In the genomic region with DNA sequence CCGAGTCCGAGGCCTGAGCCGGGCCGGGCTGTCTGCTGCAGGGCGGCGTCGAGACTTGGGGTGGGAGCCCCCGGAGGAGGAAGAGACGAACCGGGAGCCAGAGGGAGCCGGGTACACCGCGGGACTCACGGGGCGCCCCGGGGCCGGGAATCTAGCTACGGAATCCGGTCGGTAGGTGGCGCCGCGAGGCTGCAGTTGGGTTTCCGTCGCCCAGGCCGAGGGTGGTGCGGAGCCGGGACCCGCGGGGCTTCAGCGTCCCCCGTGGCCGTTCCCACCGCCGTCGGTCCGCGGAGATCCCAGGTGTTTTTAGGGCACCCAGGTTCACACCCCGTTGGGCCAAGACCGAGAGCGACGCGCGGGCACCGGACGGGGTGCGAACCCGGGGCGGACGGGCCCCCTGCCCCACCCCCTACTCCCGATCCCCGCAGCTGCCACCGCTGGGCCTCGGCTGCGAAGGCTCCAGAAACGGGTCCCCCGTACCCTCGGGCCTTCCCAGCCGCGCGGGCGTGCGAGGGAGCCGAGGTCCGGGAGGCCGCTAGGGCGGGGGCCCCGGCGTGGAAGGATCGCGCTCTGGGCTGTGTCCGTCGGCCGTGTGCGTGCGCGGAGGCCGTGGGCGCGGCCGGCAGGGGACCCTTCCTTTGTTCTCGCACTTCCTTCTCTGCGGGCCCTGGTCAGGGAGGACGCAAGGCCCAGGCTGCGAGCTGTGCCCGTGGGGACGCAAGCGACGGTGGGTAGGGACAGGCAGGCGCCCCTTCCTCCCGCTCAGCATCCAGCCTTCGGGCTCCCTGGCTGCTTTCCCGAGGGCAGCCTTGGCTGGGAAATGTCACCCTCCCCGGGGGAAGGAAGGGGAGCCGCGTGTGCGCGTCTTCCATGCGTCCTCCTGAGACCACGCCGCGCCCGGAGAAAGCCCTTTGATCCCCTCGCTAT, we compare ENCODE assay signal across 1 cellular context.
TF ChIP-seq lines count a peak whose summit lies in the region.

No MANE protein-coding gene starts in this region.

TF ChIP-seq in K562, 482 proteins besides CTCF, POLR2A, EP300 and RAD21 (continued from another document):
- TF ChIP-seq, protein P1, sequence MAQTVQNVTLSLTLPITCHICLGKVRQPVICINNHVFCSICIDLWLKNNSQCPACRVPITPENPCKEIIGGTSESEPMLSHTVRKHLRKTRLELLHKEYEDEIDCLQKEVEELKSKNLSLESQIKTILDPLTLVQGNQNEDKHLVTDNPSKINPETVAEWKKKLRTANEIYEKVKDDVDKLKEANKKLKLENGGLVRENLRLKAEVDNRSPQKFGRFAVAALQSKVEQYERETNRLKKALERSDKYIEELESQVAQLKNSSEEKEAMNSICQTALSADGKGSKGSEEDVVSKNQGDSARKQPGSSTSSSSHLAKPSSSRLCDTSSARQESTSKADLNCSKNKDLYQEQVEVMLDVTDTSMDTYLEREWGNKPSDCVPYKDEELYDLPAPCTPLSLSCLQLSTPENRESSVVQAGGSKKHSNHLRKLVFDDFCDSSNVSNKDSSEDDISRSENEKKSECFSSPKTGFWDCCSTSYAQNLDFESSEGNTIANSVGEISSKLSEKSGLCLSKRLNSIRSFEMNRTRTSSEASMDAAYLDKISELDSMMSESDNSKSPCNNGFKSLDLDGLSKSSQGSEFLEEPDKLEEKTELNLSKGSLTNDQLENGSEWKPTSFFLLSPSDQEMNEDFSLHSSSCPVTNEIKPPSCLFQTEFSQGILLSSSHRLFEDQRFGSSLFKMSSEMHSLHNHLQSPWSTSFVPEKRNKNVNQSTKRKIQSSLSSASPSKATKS (CRISPR knock-in tag; IDR thresholded peaks at IDR 0.05), result no peak
- TF ChIP-seq KLF13 (tag; IDR thresholded peaks at IDR 0.05; ENCODE audit: borderline replicate concordance, low read depth) (no peak), CTBP1 (IDR thresholded peaks at IDR 0.05; ENCODE audit: borderline replicate concordance) (peak; percentile 22; the same call in 1 of the 2 replicates), TCF7L2 (IDR thresholded peaks at IDR 0.05; ENCODE audit: low read depth, low read length) (no peak), MECOM (CRISPR knock-in tag; IDR thresholded peaks at IDR 0.05) (no peak), JUND (IDR thresholded peaks at IDR 0.05; ENCODE audit: borderline replicate concordance, low read depth, low read length) (peak; percentile 22; the same call in 1 of the 2 replicates), JUND (tag; IDR thresholded peaks at IDR 0.05; ENCODE audit: borderline replicate concordance, low read depth, low read length) (no peak), POLR3A (IDR thresholded peaks at IDR 0.05; ENCODE audit: borderline replicate concordance, extremely low read depth, insufficient read depth, insufficient read length) (no peak), TRIM24 (IDR thresholded peaks at IDR 0.05) (no peak), ZNF354B (CRISPR knock-in tag; IDR thresholded peaks at IDR 0.05) (no peak), RBFOX2 (IDR thresholded peaks at IDR 0.05; ENCODE audit: low read depth, low read length) (peak; percentile 49; the same call in 1 of the 2 replicates), PRPF4 (IDR thresholded peaks at IDR 0.05; ENCODE audit: insufficient read depth, low read depth, low read length, poor library complexity, severe bottlenecking) (peak; percentile 60), RCOR1 (IDR thresholded peaks at IDR 0.05; ENCODE audit: borderline replicate concordance in 1 of 2, low read depth in 2 of 2, low read length in 2 of 2) (peak in 1 of 2 experiments; percentile 22; a peak in 1 of 4 replicates), KAT8 (IDR thresholded peaks at IDR 0.05; ENCODE audit: low read depth) (no peak), SPI1 (IDR thresholded peaks at IDR 0.05; ENCODE audit: borderline replicate concordance, low read depth, low read length) (peak; percentile 36; the same call in 1 of the 2 replicates), OTX1 (CRISPR knock-in tag; IDR thresholded peaks at IDR 0.05) (no peak), MAFF (IDR thresholded peaks at IDR 0.05; ENCODE audit: low read length) (no peak), TAF15 (IDR thresholded peaks at IDR 0.05; ENCODE audit: low read depth, low read length) (no peak)
- TF ChIP-seq, protein P2, sequence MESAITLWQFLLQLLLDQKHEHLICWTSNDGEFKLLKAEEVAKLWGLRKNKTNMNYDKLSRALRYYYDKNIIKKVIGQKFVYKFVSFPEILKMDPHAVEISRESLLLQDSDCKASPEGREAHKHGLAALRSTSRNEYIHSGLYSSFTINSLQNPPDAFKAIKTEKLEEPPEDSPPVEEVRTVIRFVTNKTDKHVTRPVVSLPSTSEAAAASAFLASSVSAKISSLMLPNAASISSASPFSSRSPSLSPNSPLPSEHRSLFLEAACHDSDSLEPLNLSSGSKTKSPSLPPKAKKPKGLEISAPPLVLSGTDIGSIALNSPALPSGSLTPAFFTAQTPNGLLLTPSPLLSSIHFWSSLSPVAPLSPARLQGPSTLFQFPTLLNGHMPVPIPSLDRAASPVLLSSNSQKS (CRISPR knock-in tag; IDR thresholded peaks at IDR 0.05), result no peak
- TF ChIP-seq, protein P3, sequence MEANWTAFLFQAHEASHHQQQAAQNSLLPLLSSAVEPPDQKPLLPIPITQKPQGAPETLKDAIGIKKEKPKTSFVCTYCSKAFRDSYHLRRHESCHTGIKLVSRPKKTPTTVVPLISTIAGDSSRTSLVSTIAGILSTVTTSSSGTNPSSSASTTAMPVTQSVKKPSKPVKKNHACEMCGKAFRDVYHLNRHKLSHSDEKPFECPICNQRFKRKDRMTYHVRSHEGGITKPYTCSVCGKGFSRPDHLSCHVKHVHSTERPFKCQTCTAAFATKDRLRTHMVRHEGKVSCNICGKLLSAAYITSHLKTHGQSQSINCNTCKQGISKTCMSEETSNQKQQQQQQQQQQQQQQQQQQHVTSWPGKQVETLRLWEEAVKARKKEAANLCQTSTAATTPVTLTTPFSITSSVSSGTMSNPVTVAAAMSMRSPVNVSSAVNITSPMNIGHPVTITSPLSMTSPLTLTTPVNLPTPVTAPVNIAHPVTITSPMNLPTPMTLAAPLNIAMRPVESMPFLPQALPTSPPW (CRISPR knock-in tag; IDR thresholded peaks at IDR 0.05), result peak; percentile 33; the same call in 1 of the 2 replicates
- TF ChIP-seq, protein P4, sequence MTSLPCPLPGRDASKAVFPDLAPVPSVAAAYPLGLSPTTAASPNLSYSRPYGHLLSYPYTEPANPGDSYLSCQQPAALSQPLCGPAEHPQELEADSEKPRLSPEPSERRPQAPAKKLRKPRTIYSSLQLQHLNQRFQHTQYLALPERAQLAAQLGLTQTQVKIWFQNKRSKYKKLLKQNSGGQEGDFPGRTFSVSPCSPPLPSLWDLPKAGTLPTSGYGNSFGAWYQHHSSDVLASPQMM (CRISPR knock-in tag; IDR thresholded peaks at IDR 0.05), result no peak
- TF ChIP-seq, protein P5, sequence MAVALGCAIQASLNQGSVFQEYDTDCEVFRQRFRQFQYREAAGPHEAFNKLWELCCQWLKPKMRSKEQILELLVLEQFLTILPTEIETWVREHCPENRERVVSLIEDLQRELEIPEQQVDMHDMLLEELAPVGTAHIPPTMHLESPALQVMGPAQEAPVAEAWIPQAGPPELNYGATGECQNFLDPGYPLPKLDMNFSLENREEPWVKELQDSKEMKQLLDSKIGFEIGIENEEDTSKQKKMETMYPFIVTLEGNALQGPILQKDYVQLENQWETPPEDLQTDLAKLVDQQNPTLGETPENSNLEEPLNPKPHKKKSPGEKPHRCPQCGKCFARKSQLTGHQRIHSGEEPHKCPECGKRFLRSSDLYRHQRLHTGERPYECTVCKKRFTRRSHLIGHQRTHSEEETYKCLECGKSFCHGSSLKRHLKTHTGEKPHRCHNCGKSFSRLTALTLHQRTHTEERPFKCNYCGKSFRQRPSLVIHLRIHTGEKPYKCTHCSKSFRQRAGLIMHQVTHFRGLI (CRISPR knock-in tag; IDR thresholded peaks at IDR 0.05), result no peak
